In genomic region chr12:47014474-47014873, GRCh38 we compare ENCODE assay signal across 16 cellular contexts.
DNase-seq lines count a peak whose midpoint lies in the region; ATAC-seq, FAIRE-seq and TF ChIP-seq lines count a peak whose summit lies in the region.
"Had no signal": no experiment of that assay in that cellular context is flagged by ENCODE, and none has a peak within 500 bp of the region (broad histone marks: within the 10 kb centered on the region; RNA-seq: fewer than 3 reads in every experiment).

No MANE protein-coding gene starts in this region.

- H3K27ac ChIP-seq in A549, result peak overlapping the region; percentile 18 to 27; a peak in 2 of 6 replicates
- H3K27ac ChIP-seq: cardiac muscle cell, esophagus muscularis mucosa, sigmoid colon had no signal

- POLR2A ChIA-PET in A549 (lab: Yijun Ruan, JAX), result no interaction called here

- TF ChIP-seq POLR2A in A549 (IDR thresholded peaks at IDR 0.05; ENCODE audit: low read length), result no peak

- H3K36me3 ChIP-seq in adipocyte (ENCODE audit: control insufficient read depth, insufficient read depth, low read length, severe bottlenecking), result no peaks in the 10 kb centered on the region
- H3K36me3 ChIP-seq: cardiac muscle cell, esophagus muscularis mucosa, sigmoid colon had no signal

- no peaks in the 10 kb centered on the region for H3K27me3 Mint-ChIP-seq in HFFc6 (ENCODE audit: insufficient read depth)
- H3K27me3 Mint-ChIP-seq in nephron progenitor cell (ENCODE audit: low read depth, poor library complexity), result peaks cover 3% of the 10 kb centered on the region

- CTCF ChIA-PET in A549 (lab: Yijun Ruan, JAX), result interaction anchor here (0.9 to 1.2 kb wide), 6 partner anchors 18 to 1024 kb away, joined by 3 to 4 read pairs (median 3); no protein-coding TSS in a partner anchor

- H3K9me3 Mint-ChIP-seq in HFFc6 (peaks cover 4% of the 10 kb centered on the region; the same call in 1 of the 2 replicates), nephron progenitor cell (no peaks in the 10 kb centered on the region)

- H3K4me3 Mint-ChIP-seq in HFFc6, result peak overlapping the region; percentile 58
- no peak overlapping the region for H3K4me3 Mint-ChIP-seq in nephron progenitor cell

- peak; percentile 49 for FAIRE-seq in A549 (lab: Jason Lieb, UNC)
- FAIRE-seq: islet of Langerhans had no signal

- no peak for TF ChIP-seq EP300 in A549 (IDR thresholded peaks at IDR 0.05)

- H3K4me1 Mint-ChIP-seq in HFFc6 (ENCODE audit: low read depth), result peaks cover 56% of the 10 kb centered on the region
- H3K4me1 Mint-ChIP-seq in nephron progenitor cell, result no peaks in the 10 kb centered on the region

- DNase-seq in A549 (ENCODE audit: low read depth in 1 of 2, low spot score in 1 of 2), result peak in 1 of 2 experiments; percentile 41
- peak; percentile 87 for DNase-seq in HFFc6
- peak; percentile 55 for DNase-seq in adipocyte (ENCODE audit: low read depth)
- peak; percentile 80 to 84 for DNase-seq in foreskin fibroblast
- no peak for DNase-seq in COLO668 (lab: John Stamatoyannopoulos, UW; ENCODE audit: unreplicated experiment)
- DNase-seq in NCI-H128 (lab: John Stamatoyannopoulos, UW; ENCODE audit: unreplicated experiment), result no peak
- no peak for DNase-seq in activated CD4-positive, alpha-beta T cell treated with anti-CD3 and anti-CD28 coated beads, Interleukin-2, amount 50 U/mL, for 1 hour
- DNase-seq in nephron progenitor cell, result no peak
- DNase-seq: activated CD4-positive, alpha-beta T cell treated with anti-CD3 and anti-CD28 coated beads for 1 hour; activated T-cell treated with anti-CD3 and anti-CD28 coated beads, Interleukin-2, amount 50 U/mL, for 48 hours; NCI-H187; sigmoid colon; trophoblast cell had no signal

- H3K27me3 ChIP-seq in adipocyte (replicated peaks; ENCODE audit: control insufficient read depth, insufficient read depth, low read length), result no peaks in the 10 kb centered on the region
- H3K27me3 ChIP-seq: cardiac muscle cell, esophagus muscularis mucosa, sigmoid colon had no signal

- H3K4me3 ChIP-seq in A549 (no peak overlapping the region), adipocyte (ENCODE audit: low read length) (no peak overlapping the region), foreskin fibroblast (ENCODE audit: low read depth in 1 of 2, low read length in 2 of 2) (no peak overlapping the region)
- H3K4me3 ChIP-seq: cardiac muscle cell, esophagus muscularis mucosa, sigmoid colon had no signal

- H3K36me3 Mint-ChIP-seq in HFFc6 (ENCODE audit: low read depth), result peaks cover 5% of the 10 kb centered on the region; the same call in 1 of the 2 replicates
- H3K36me3 Mint-ChIP-seq in nephron progenitor cell (ENCODE audit: low read depth), result no peaks in the 10 kb centered on the region

- H3K9me3 ChIP-seq in A549 (0 out of 3 replicates have a peak, but pooled peaks cover 4% of the 10 kb centered on the region), adipocyte (ENCODE audit: control insufficient read depth, low read length) (no peaks in the 10 kb centered on the region)
- H3K9me3 ChIP-seq: esophagus muscularis mucosa, sigmoid colon had no signal

- H3K4me1 ChIP-seq in A549, result peaks cover 27% of the 10 kb centered on the region
- H3K4me1 ChIP-seq in adipocyte (ENCODE audit: control insufficient read depth, insufficient read depth, low read length), result peaks cover 6% of the 10 kb centered on the region
- H3K4me1 ChIP-seq: esophagus muscularis mucosa, sigmoid colon had no signal

- peak overlapping the region; percentile 36 for H3K4me2 ChIP-seq in A549

- no peak for TF ChIP-seq RAD21 in A549 (conservative IDR thresholded peaks at IDR 0.05 in 1 of 2, IDR thresholded peaks at IDR 0.05 in 1 of 2)

- H3K27ac Mint-ChIP-seq in HFFc6 (peak overlapping the region; percentile 84), nephron progenitor cell (no peak overlapping the region)

- TF ChIP-seq CTCF in A549 (IDR thresholded peaks at IDR 0.05), result no peak
- TF ChIP-seq CTCF in HFFc6 (IDR thresholded peaks at IDR 0.05), result no peak
- TF ChIP-seq CTCF in foreskin fibroblast (IDR thresholded peaks at IDR 0.05; ENCODE audit: low read depth, low read length), result no peak
- TF ChIP-seq CTCF in nephron progenitor cell (IDR thresholded peaks at IDR 0.05), result no peak

- ATAC-seq in A549, result peak in 1 of 2 experiments; percentile 38; a peak in 1 of 6 replicates

- no peak overlapping the region for H3K9ac ChIP-seq in adipocyte (ENCODE audit: low read length)

- WGBS in A549 (ENCODE audit: missing lambda C conversion rate), result 43% methylated on average over 2 of the region's 2 CpGs

TF ChIP-seq in A549, 52 proteins besides CTCF, POLR2A, EP300 and RAD21:
- TF ChIP-seq POLR2AphosphoS2 (conservative IDR thresholded peaks at IDR 0.05; ENCODE audit: low read length), result no peak
- TF ChIP-seq SREBF2 (IDR thresholded peaks at IDR 0.05), result no peak
- TF ChIP-seq SMC3 (IDR thresholded peaks at IDR 0.05), result no peak
- no peak for TF ChIP-seq ZSCAN20 (CRISPR knock-in tag; IDR thresholded peaks at IDR 0.05)
- TF ChIP-seq ZC3H11A (IDR thresholded peaks at IDR 0.05), result no peak
- TF ChIP-seq HES2 (IDR thresholded peaks at IDR 0.05), result no peak

Comparison
In these comparisons a context has a peak if more than half of its experiments do, and no peak if none do; other contexts are left out.
1. DNase-seq: peak in HFFc6 (single experiment), adipocyte (single experiment) and foreskin fibroblast (2 of 2); none in COLO668 (single experiment), NCI-H128 (single experiment), activated CD4-positive, alpha-beta T cell treated with anti-CD3 and anti-CD28 coated beads, Interleukin-2, amount 50 U/mL, for 1 hour (single experiment) and nephron progenitor cell (single experiment).